8 cellular contexts compared by ENCODE assay signal in genomic region chr15:43514241-43515057, GRCh38.
A peak's percentile ranks its signal among the peaks of the same experiment; 100 is the strongest.
DNase-seq lines count a peak whose midpoint lies in the region; ATAC-seq and TF ChIP-seq lines count a peak whose summit lies in the region.

No MANE protein-coding gene starts in this region.

- peak; percentile 71 for TF ChIP-seq CTCF in cardiac fibroblast (IDR thresholded peaks at IDR 0.05; ENCODE audit: low read depth, low read length)

- no peak overlapping the region for H3K4me3 ChIP-seq in cardiac fibroblast (replicated peaks in 1 of 2; ENCODE audit: low read depth in 2 of 2, low read length in 2 of 2)

- no peak for ATAC-seq in GM21390 (IDR thresholded peaks at IDR 0.05; ENCODE audit: unreplicated experiment)
- ATAC-seq in HG03175 (IDR thresholded peaks at IDR 0.05; ENCODE audit: unreplicated experiment), result no peak
- no peak for ATAC-seq in HG03565 (IDR thresholded peaks at IDR 0.05; ENCODE audit: unreplicated experiment)

- DNase-seq in activated effector memory CD4-positive, alpha-beta T cell treated with Interleukin-2 at 50 U/mL for 16 hours, result peak; percentile 23
- DNase-seq in activated effector memory CD4-positive, alpha-beta T cell treated with anti-CD3 and anti-CD28 coated beads, Interleukin-2, amount 50 U/mL, for 16 hours, result no peak
- DNase-seq in NCI-H526 treated with DMSO at 0.1 percent for 48 hours (lab: John Stamatoyannopoulos, UW) (peak; percentile 26), cardiac fibroblast (ENCODE audit: low read depth in 2 of 2) (peak; percentile 49), medulla oblongata (ENCODE audit: extremely low spot score) (peak; percentile 90)
